Comparison of ENCODE assay signal across 1 cellular context in the genomic region with DNA sequence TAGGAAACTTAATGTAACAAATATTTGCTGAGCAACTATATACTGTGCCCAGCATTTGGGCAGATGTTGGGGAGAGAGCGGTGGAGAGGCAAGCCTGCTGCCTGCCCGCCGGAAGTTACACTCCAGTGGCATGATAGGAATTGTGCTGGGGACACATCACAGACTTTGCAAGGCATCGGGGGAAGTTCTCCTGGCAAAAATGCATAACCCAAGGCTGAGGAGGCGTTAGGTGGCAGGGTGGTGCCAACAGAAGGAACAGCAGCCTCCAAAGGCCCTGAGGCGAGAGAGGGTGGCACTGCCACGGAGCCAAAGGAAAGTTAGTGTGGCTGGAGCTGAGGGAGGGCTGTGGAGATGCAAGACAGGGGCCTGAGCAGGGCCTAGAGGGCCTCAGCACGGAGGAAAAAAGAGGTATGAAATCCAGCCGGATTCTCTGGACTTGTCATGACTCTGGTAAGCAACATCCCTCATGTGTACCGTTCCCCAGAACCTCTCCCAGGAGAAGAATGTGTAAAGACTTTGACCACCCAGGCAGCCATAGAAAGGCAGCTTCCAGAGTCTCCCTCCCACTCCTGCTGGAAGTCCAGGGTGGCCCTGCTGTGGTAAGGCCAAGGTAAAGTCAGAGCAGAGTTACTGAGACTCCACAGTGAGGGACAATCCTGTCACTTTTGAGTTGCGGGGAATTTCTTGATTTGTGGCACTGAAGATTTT.
TF ChIP-seq lines count a peak whose summit lies in the region.

No MANE protein-coding gene starts in this region.

TF ChIP-seq in WTC11, 78 proteins besides CTCF, POLR2A, EP300 and RAD21 (continued from another document):
- TF ChIP-seq, protein P1, sequence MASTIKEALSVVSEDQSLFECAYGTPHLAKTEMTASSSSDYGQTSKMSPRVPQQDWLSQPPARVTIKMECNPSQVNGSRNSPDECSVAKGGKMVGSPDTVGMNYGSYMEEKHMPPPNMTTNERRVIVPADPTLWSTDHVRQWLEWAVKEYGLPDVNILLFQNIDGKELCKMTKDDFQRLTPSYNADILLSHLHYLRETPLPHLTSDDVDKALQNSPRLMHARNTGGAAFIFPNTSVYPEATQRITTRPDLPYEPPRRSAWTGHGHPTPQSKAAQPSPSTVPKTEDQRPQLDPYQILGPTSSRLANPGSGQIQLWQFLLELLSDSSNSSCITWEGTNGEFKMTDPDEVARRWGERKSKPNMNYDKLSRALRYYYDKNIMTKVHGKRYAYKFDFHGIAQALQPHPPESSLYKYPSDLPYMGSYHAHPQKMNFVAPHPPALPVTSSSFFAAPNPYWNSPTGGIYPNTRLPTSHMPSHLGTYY (CRISPR knock-in tag; IDR thresholded peaks at IDR 0.05): no peak
- TF ChIP-seq ZNF138 (CRISPR knock-in tag; conservative IDR thresholded peaks at IDR 0.05) (no peak), ZBTB21 (CRISPR knock-in tag; IDR thresholded peaks at IDR 0.05; ENCODE audit: borderline replicate concordance) (no peak), MLX (CRISPR knock-in tag; IDR thresholded peaks at IDR 0.05) (no peak), ETV6 (CRISPR knock-in tag; IDR thresholded peaks at IDR 0.05) (no peak), GTF2I (CRISPR knock-in tag; conservative IDR thresholded peaks at IDR 0.05) (no peak)
- TF ChIP-seq, protein P2, sequence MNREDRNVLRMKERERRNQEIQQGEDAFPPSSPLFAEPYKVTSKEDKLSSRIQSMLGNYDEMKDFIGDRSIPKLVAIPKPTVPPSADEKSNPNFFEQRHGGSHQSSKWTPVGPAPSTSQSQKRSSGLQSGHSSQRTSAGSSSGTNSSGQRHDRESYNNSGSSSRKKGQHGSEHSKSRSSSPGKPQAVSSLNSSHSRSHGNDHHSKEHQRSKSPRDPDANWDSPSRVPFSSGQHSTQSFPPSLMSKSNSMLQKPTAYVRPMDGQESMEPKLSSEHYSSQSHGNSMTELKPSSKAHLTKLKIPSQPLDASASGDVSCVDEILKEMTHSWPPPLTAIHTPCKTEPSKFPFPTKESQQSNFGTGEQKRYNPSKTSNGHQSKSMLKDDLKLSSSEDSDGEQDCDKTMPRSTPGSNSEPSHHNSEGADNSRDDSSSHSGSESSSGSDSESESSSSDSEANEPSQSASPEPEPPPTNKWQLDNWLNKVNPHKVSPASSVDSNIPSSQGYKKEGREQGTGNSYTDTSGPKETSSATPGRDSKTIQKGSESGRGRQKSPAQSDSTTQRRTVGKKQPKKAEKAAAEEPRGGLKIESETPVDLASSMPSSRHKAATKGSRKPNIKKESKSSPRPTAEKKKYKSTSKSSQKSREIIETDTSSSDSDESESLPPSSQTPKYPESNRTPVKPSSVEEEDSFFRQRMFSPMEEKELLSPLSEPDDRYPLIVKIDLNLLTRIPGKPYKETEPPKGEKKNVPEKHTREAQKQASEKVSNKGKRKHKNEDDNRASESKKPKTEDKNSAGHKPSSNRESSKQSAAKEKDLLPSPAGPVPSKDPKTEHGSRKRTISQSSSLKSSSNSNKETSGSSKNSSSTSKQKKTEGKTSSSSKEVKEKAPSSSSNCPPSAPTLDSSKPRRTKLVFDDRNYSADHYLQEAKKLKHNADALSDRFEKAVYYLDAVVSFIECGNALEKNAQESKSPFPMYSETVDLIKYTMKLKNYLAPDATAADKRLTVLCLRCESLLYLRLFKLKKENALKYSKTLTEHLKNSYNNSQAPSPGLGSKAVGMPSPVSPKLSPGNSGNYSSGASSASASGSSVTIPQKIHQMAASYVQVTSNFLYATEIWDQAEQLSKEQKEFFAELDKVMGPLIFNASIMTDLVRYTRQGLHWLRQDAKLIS (CRISPR knock-in tag; IDR thresholded peaks at IDR 0.05; ENCODE audit: borderline replicate concordance): no peak
- TF ChIP-seq, protein P3, sequence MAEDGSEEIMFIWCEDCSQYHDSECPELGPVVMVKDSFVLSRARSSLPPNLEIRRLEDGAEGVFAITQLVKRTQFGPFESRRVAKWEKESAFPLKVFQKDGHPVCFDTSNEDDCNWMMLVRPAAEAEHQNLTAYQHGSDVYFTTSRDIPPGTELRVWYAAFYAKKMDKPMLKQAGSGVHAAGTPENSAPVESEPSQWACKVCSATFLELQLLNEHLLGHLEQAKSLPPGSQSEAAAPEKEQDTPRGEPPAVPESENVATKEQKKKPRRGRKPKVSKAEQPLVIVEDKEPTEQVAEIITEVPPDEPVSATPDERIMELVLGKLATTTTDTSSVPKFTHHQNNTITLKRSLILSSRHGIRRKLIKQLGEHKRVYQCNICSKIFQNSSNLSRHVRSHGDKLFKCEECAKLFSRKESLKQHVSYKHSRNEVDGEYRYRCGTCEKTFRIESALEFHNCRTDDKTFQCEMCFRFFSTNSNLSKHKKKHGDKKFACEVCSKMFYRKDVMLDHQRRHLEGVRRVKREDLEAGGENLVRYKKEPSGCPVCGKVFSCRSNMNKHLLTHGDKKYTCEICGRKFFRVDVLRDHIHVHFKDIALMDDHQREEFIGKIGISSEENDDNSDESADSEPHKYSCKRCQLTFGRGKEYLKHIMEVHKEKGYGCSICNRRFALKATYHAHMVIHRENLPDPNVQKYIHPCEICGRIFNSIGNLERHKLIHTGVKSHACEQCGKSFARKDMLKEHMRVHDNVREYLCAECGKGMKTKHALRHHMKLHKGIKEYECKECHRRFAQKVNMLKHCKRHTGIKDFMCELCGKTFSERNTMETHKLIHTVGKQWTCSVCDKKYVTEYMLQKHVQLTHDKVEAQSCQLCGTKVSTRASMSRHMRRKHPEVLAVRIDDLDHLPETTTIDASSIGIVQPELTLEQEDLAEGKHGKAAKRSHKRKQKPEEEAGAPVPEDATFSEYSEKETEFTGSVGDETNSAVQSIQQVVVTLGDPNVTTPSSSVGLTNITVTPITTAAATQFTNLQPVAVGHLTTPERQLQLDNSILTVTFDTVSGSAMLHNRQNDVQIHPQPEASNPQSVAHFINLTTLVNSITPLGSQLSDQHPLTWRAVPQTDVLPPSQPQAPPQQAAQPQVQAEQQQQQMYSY (CRISPR knock-in tag; IDR thresholded peaks at IDR 0.05): no peak
